ENCODE assay signal across 17 cellular contexts in genomic region chr3:88041005-88041404, GRCh38.
"Had no signal": no experiment of that assay in that cellular context is flagged by ENCODE, and none has a peak within 500 bp of the region (broad histone marks: within the 10 kb centered on the region; RNA-seq: fewer than 3 reads in every experiment).

No MANE protein-coding gene starts in this region.

- H3K27me3 ChIP-seq: hepatocyte, ovary, right atrium auricular region, suprapubic skin, thyroid gland had no signal

- H3K4me2 ChIP-seq: hepatocyte had no signal

- H3K27ac ChIP-seq: coronary artery, hepatocyte, ovary, right atrium auricular region, suprapubic skin, thyroid gland had no signal

- H3K4me3 ChIP-seq: coronary artery, hepatocyte, mucosa of descending colon, ovary, right atrium auricular region, suprapubic skin, thyroid gland had no signal

- H3K4me3 Mint-ChIP-seq: naive thymus-derived CD8-positive, alpha-beta T cell; type B pancreatic cell had no signal

- DNase-seq: effector CD4-positive, alpha-beta T cell; foreskin melanocyte; head of caudate nucleus; mammary epithelial cell; mucosa of descending colon; naive thymus-derived CD8-positive, alpha-beta T cell; ovary; small intestine; stimulated activated CD4-positive, alpha-beta T cell treated with anti-CD3 and anti-CD28 coated beads, Interleukin-12 subunit alpha, Interleukin-12 subunit beta, amount 100 ng/mL, for 4 hours; stimulated activated naive CD4-positive, alpha-beta T cell treated with Interleukin-2 at 50 U/mL for 16 hours; thyroid gland had no signal

- H2AFZ ChIP-seq: hepatocyte had no signal

- H3K9me3 ChIP-seq: mucosa of descending colon, ovary, right atrium auricular region, suprapubic skin, thyroid gland had no signal

- H3K9me3 Mint-ChIP-seq: naive thymus-derived CD8-positive, alpha-beta T cell; type B pancreatic cell had no signal

- ATAC-seq: left lobe of liver; mucosa of descending colon; naive thymus-derived CD8-positive, alpha-beta T cell had no signal

- H3K27me3 Mint-ChIP-seq: type B pancreatic cell had no signal

- H3K36me3 Mint-ChIP-seq: naive thymus-derived CD8-positive, alpha-beta T cell; type B pancreatic cell had no signal

- H3K4me1 ChIP-seq: right atrium auricular region, suprapubic skin, thyroid gland had no signal

- H3K36me3 ChIP-seq: ovary, right atrium auricular region, suprapubic skin, thyroid gland had no signal

- H3K79me2 ChIP-seq: hepatocyte had no signal

- H3K27ac Mint-ChIP-seq: naive thymus-derived CD8-positive, alpha-beta T cell; type B pancreatic cell had no signal
